17 cellular contexts compared by ENCODE assay signal in genomic region chr12:14471497-14471896, GRCh38.
"Had no signal": no experiment of that assay in that cellular context is flagged by ENCODE, and none has a peak within 500 bp of the region (broad histone marks: within the 10 kb centered on the region; RNA-seq: fewer than 3 reads in every experiment).

No MANE protein-coding gene starts in this region.

- DNase-seq: activated B cell treated with CpG ODN at 0.5 μM for 24 hours; activated CD4-positive, alpha-beta memory T cell treated with anti-CD3 and anti-CD28 coated beads for 36 hours; activated naive CD4-positive, alpha-beta T cell treated with anti-CD3 and anti-CD28 coated beads, Interleukin-2, amount 10 ng/mL, durations not matched to agents 7 days and 5 days; amniotic stem cell; dermis blood vessel endothelial cell; effector memory CD8-positive, alpha-beta T cell; foreskin fibroblast; mesenchymal stem cell; naive thymus-derived CD4-positive, alpha-beta T cell; SIG-M5; T-helper 1 cell; T-helper 9 cell; testis had no signal

- H3K4me3 Mint-ChIP-seq: activated B cell treated with CpG ODN at 0.5 μM for 24 hours; activated CD4-positive, alpha-beta memory T cell treated with anti-CD3 and anti-CD28 coated beads for 36 hours; activated naive CD4-positive, alpha-beta T cell treated with anti-CD3 and anti-CD28 coated beads, Interleukin-2, amount 10 ng/mL, durations not matched to agents 7 days and 5 days; effector memory CD8-positive, alpha-beta T cell; naive thymus-derived CD4-positive, alpha-beta T cell; type B pancreatic cell had no signal

- H3K4me1 Mint-ChIP-seq: activated B cell treated with CpG ODN at 0.5 μM for 24 hours; activated naive CD4-positive, alpha-beta T cell treated with anti-CD3 and anti-CD28 coated beads, Interleukin-2, amount 10 ng/mL, durations not matched to agents 7 days and 5 days had no signal

- H3K27me3 Mint-ChIP-seq: activated B cell treated with CpG ODN at 0.5 μM for 24 hours; activated CD4-positive, alpha-beta memory T cell treated with anti-CD3 and anti-CD28 coated beads for 36 hours; activated naive CD4-positive, alpha-beta T cell treated with anti-CD3 and anti-CD28 coated beads, Interleukin-2, amount 10 ng/mL, durations not matched to agents 7 days and 5 days; effector memory CD8-positive, alpha-beta T cell; naive thymus-derived CD4-positive, alpha-beta T cell; type B pancreatic cell had no signal

- H3K27ac Mint-ChIP-seq: activated B cell treated with CpG ODN at 0.5 μM for 24 hours; activated CD4-positive, alpha-beta memory T cell treated with anti-CD3 and anti-CD28 coated beads for 36 hours; activated naive CD4-positive, alpha-beta T cell treated with anti-CD3 and anti-CD28 coated beads, Interleukin-2, amount 10 ng/mL, durations not matched to agents 7 days and 5 days; activated T-helper 2 cell treated with anti-CD3 and anti-CD28 coated beads, Interferon-gamma antibody, Interleukin-2, Interleukin-4, amounts not matched to agents 10 μg/mL and 5 μg/mL and 100 μg/mL, durations not matched to agents 14 hours and 24 hours and 36 hours; type B pancreatic cell had no signal

- ATAC-seq: effector memory CD8-positive, alpha-beta T cell; naive thymus-derived CD4-positive, alpha-beta T cell; sciatic nerve; SK-N-SH treated with all-trans-retinoic acid at 6 μM for 48 hours had no signal
